Comparison of ENCODE assay signal across 14 cellular contexts in genomic region chr17:56314026-56314425, GRCh38.
DNase-seq lines count a peak whose midpoint lies in the region; ATAC-seq and TF ChIP-seq lines count a peak whose summit lies in the region.
"Had no signal": no experiment of that assay in that cellular context is flagged by ENCODE, and none has a peak within 500 bp of the region (broad histone marks: within the 10 kb centered on the region; RNA-seq: fewer than 3 reads in every experiment).

No MANE protein-coding gene starts in this region.

- H3K79me1 ChIP-seq in IMR-90 (ENCODE audit: low read depth in 1 of 2, low read length in 2 of 2), result no peaks in the 10 kb centered on the region

- no peaks in the 10 kb centered on the region for H3K36me3 Mint-ChIP-seq in CD14-positive monocyte
- H3K36me3 Mint-ChIP-seq in activated CD8-positive, alpha-beta memory T cell treated with anti-CD3 and anti-CD28 coated beads, Interleukin-2, amount 10 ng/mL, durations not matched to agents 7 days and 5 days, result no peaks in the 10 kb centered on the region

- H2BK120ac ChIP-seq in IMR-90 (ENCODE audit: low read depth, low read length), result no peak overlapping the region

- H4K8ac ChIP-seq in IMR-90 (ENCODE audit: low read depth in 2 of 2, low read length in 2 of 2), result no peak overlapping the region

- no peaks in the 10 kb centered on the region for H3K9me1 ChIP-seq in IMR-90 (ENCODE audit: insufficient read depth, low read length)

- H2BK20ac ChIP-seq in IMR-90 (ENCODE audit: low read depth, low read length), result no peak overlapping the region

- H3K56ac ChIP-seq in IMR-90 (ENCODE audit: extremely low read depth, insufficient read depth, low read length), result no peak overlapping the region

- POLR2A ChIA-PET in IMR-90 (lab: Charles Lee; ENCODE audit: unreplicated experiment), result no interaction called here

- no peak overlapping the region for H3K27ac ChIP-seq in IMR-90 (ENCODE audit: insufficient read depth, low read length)
- H3K27ac ChIP-seq: A549 had no signal

- H3K27ac Mint-ChIP-seq in CD14-positive monocyte, result peak overlapping the region in 6 of 7 donors; percentile 33 to 90 (median 82)
- H3K27ac Mint-ChIP-seq in activated CD8-positive, alpha-beta memory T cell treated with anti-CD3 and anti-CD28 coated beads, Interleukin-2, amount 10 ng/mL, durations not matched to agents 7 days and 5 days, result no peak overlapping the region

- no peak overlapping the region for H4K91ac ChIP-seq in IMR-90 (ENCODE audit: insufficient read depth, low read depth, low read length)

- H2AK5ac ChIP-seq in IMR-90 (ENCODE audit: low read depth, low read length), result no peak overlapping the region

- no peaks in the 10 kb centered on the region for H4K20me1 ChIP-seq in IMR-90 (ENCODE audit: insufficient read depth, low read length)

- H2AK9ac ChIP-seq in IMR-90 (replicated peaks; ENCODE audit: low read depth, low read length, poor library complexity), result no peak overlapping the region

- no CpG with 5 or more reads among the region's 3 CpGs for WGBS in IMR-90 (ENCODE audit: extremely low coverage in 2 of 2, insufficient read length in 1 of 2), 2 experiments

- TF ChIP-seq CTCF in CD14-positive monocyte (IDR thresholded peaks at IDR 0.05) (no peak), IMR-90 (conservative IDR thresholded peaks at IDR 0.05; ENCODE audit: low read depth, low read length) (no peak), fibroblast of the aortic adventitia (IDR thresholded peaks at IDR 0.05; ENCODE audit: insufficient read depth, low read length) (no peak)

- no peaks in the 10 kb centered on the region for H3K36me3 ChIP-seq in IMR-90 (ENCODE audit: control insufficient read depth, insufficient read depth, low read length)

- no peaks in the 10 kb centered on the region for H3K27me3 ChIP-seq in IMR-90 (ENCODE audit: control insufficient read depth, insufficient read depth, low read length)

- DNase-seq in CD14-positive monocyte (ENCODE audit: low spot score) (no peak), IMR-90 (peak; percentile 11), NOMO-1 treated with DMSO at 0.1 percent for 48 hours (lab: John Stamatoyannopoulos, UW; ENCODE audit: unreplicated experiment) (peak; percentile 73), fibroblast of the aortic adventitia (ENCODE audit: low read depth) (peak; percentile 8), NCI-H524 (lab: John Stamatoyannopoulos, UW) (no peak)
- DNase-seq in activated CD8-positive, alpha-beta memory T cell treated with anti-CD3 and anti-CD28 coated beads, Interleukin-2, amount 10 ng/mL, durations not matched to agents 7 days and 5 days, result no peak
- DNase-seq: C1 segment of cervical spinal cord, DMS 273 treated with DMSO at 0.1 percent for 48 hours, NCI-H1105, NCI-H1694, NCI-H510A treated with DMSO at 0.1 percent for 48 hours, RPMI8226 had no signal

- TF ChIP-seq POLR2A in IMR-90 (IDR thresholded peaks at IDR 0.05; ENCODE audit: low read depth, low read length), result no peak

- H3K18ac ChIP-seq in IMR-90 (ENCODE audit: low read depth, low read length), result no peak overlapping the region

- peaks cover 0 to 3% (median 0%) of the 10 kb centered on the region in 7 donors for H3K9me3 Mint-ChIP-seq in CD14-positive monocyte
- H3K9me3 Mint-ChIP-seq in activated CD8-positive, alpha-beta memory T cell treated with anti-CD3 and anti-CD28 coated beads, Interleukin-2, amount 10 ng/mL, durations not matched to agents 7 days and 5 days (ENCODE audit: low read depth), result no peaks in the 10 kb centered on the region

- no peaks in the 10 kb centered on the region; the same call in 1 of the 2 replicates for H3K4me1 ChIP-seq in IMR-90 (ENCODE audit: control insufficient read depth, insufficient read depth, low read length)
- H3K4me1 ChIP-seq: A549 had no signal

- peaks cover 49% of the 10 kb centered on the region for H3K4me1 Mint-ChIP-seq in CD14-positive monocyte
- H3K4me1 Mint-ChIP-seq in activated CD8-positive, alpha-beta memory T cell treated with anti-CD3 and anti-CD28 coated beads, Interleukin-2, amount 10 ng/mL, durations not matched to agents 7 days and 5 days, result peaks cover 1% of the 10 kb centered on the region

- H3K4me2 ChIP-seq in IMR-90 (ENCODE audit: low read depth, low read length), result no peak overlapping the region
- H3K4me2 ChIP-seq: A549 had no signal

- H2BK5ac ChIP-seq in IMR-90 (ENCODE audit: low read depth, low read length, poor library complexity, severe bottlenecking), result no peak overlapping the region

- H3K27me3 Mint-ChIP-seq in CD14-positive monocyte (ENCODE audit: low read depth in 3 of 3), result no peaks in the 10 kb centered on the region
- peaks cover 10% of the 10 kb centered on the region for H3K27me3 Mint-ChIP-seq in activated CD8-positive, alpha-beta memory T cell treated with anti-CD3 and anti-CD28 coated beads, Interleukin-2, amount 10 ng/mL, durations not matched to agents 7 days and 5 days

- TF ChIP-seq RAD21 in IMR-90 (IDR thresholded peaks at IDR 0.05; ENCODE audit: low read length), result no peak

- CTCF ChIA-PET in IMR-90 (lab: Yijun Ruan, JAX), result interaction anchor here (0.6 kb wide), 2 partner anchors 120 to 184 kb away, joined by 3 to 8 read pairs; no protein-coding TSS in a partner anchor
- CTCF ChIA-PET in activated CD8-positive, alpha-beta memory T cell treated with anti-CD3 and anti-CD28 coated beads, Interleukin-2, amount 10 ng/mL, durations not matched to agents 7 days and 5 days (lab: Charles Lee), result no interaction called here

- no peak overlapping the region for H3K9ac ChIP-seq in IMR-90 (ENCODE audit: low read depth, low read length)

- intact Hi-C loops in CD14-positive monocyte (cut with micrococcal nuclease), result no loop called here
- intact Hi-C loops in IMR-90 (cut with micrococcal nuclease), result loop anchor here (10.0 kb wide), 1 partner anchor 789 kb away; no protein-coding TSS in a partner anchor

- ATAC-seq in IMR-90 (ENCODE audit: low read depth), result no peak
- no peak for ATAC-seq in HG03460 (IDR thresholded peaks at IDR 0.05; ENCODE audit: unreplicated experiment)
- ATAC-seq in activated CD8-positive, alpha-beta memory T cell treated with anti-CD3 and anti-CD28 coated beads, Interleukin-2, amount 10 ng/mL, durations not matched to agents 7 days and 5 days, result no peak
- ATAC-seq: A549 had no signal

- dilution Hi-C loops in IMR-90 (cut with HindIII; ENCODE audit: low sequenced_read_pairs, unreplicated experiment), result no loop called here

- no peak overlapping the region for H2BK15ac ChIP-seq in IMR-90 (ENCODE audit: low read depth, low read length)

- no TSS peak for BruUV-seq in IMR-90 (replicated peaks; lab: Mats Ljungman, UMichigan)

- H3K14ac ChIP-seq in IMR-90 (replicated peaks; ENCODE audit: low read depth, low read length), result no peak overlapping the region

- in situ Hi-C loops in IMR-90 (cut with MboI; ENCODE audit: low sequenced_read_pairs), result loop anchor here (5.0 kb wide), 1 partner anchor 187 kb away; no protein-coding TSS in a partner anchor

- H2AFZ ChIP-seq in IMR-90 (replicated peaks; ENCODE audit: low read length, poor library complexity), result no peak overlapping the region

- no peak overlapping the region for H3K23ac ChIP-seq in IMR-90 (ENCODE audit: low read depth, low read length)

- no peak overlapping the region for H3K4me3 ChIP-seq in IMR-90 (ENCODE audit: insufficient read depth, low read depth, low read length)
- H3K4me3 ChIP-seq in fibroblast of the aortic adventitia (ENCODE audit: low read depth, low read length), result no peak overlapping the region
- H3K4me3 ChIP-seq: A549 had no signal

- H3K9me3 ChIP-seq in IMR-90 (ENCODE audit: control insufficient read depth, insufficient read depth, low read length), result no peaks in the 10 kb centered on the region
- H3K9me3 ChIP-seq: A549 had no signal

- no peak overlapping the region for H3K4ac ChIP-seq in IMR-90 (ENCODE audit: low read depth, low read length)

- H4K5ac ChIP-seq in IMR-90 (ENCODE audit: low read depth, low read length), result no peak overlapping the region

- no peak overlapping the region for H3K4me3 Mint-ChIP-seq in CD14-positive monocyte
- H3K4me3 Mint-ChIP-seq in activated CD8-positive, alpha-beta memory T cell treated with anti-CD3 and anti-CD28 coated beads, Interleukin-2, amount 10 ng/mL, durations not matched to agents 7 days and 5 days, result no peak overlapping the region

TF ChIP-seq in IMR-90, 13 proteins besides CTCF, POLR2A, EP300 and RAD21:
- TF ChIP-seq SMC3 (IDR thresholded peaks at IDR 0.05; ENCODE audit: low read depth, low read length), result no peak
- no peak for TF ChIP-seq MAZ (IDR thresholded peaks at IDR 0.05; ENCODE audit: borderline replicate concordance, low read depth, low read length)
- TF ChIP-seq CEBPB (IDR thresholded peaks at IDR 0.05; ENCODE audit: low read depth, low read length), result no peak
- TF ChIP-seq MAFK (IDR thresholded peaks at IDR 0.05; ENCODE audit: low read depth, low read length), result no peak
- TF ChIP-seq CHD1 (IDR thresholded peaks at IDR 0.05; ENCODE audit: low read depth, low read length), result no peak
- TF ChIP-seq, protein P1, sequence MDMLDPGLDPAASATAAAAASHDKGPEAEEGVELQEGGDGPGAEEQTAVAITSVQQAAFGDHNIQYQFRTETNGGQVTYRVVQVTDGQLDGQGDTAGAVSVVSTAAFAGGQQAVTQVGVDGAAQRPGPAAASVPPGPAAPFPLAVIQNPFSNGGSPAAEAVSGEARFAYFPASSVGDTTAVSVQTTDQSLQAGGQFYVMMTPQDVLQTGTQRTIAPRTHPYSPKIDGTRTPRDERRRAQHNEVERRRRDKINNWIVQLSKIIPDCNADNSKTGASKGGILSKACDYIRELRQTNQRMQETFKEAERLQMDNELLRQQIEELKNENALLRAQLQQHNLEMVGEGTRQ (IDR thresholded peaks at IDR 0.05; ENCODE audit: low read depth, low read length), result no peak
- no peak for TF ChIP-seq FOS (IDR thresholded peaks at IDR 0.05; ENCODE audit: low read depth, low read length)
- no peak for TF ChIP-seq BHLHE40 (IDR thresholded peaks at IDR 0.05; ENCODE audit: low read depth, low read length)
- no peak for TF ChIP-seq NFE2L2 (IDR thresholded peaks at IDR 0.05; ENCODE audit: low read depth, low read length)
- TF ChIP-seq, protein P2, sequence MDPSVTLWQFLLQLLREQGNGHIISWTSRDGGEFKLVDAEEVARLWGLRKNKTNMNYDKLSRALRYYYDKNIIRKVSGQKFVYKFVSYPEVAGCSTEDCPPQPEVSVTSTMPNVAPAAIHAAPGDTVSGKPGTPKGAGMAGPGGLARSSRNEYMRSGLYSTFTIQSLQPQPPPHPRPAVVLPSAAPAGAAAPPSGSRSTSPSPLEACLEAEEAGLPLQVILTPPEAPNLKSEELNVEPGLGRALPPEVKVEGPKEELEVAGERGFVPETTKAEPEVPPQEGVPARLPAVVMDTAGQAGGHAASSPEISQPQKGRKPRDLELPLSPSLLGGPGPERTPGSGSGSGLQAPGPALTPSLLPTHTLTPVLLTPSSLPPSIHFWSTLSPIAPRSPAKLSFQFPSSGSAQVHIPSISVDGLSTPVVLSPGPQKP (IDR thresholded peaks at IDR 0.05; ENCODE audit: borderline replicate concordance, low read depth, low read length), result no peak
- TF ChIP-seq RFX5 (IDR thresholded peaks at IDR 0.05; ENCODE audit: low read depth, low read length), result no peak
- TF ChIP-seq RCOR1 (IDR thresholded peaks at IDR 0.05; ENCODE audit: insufficient replicate concordance, low read length), result no peak
- TF ChIP-seq MXI1 (IDR thresholded peaks at IDR 0.05; ENCODE audit: borderline replicate concordance, low read depth, low read length), result no peak

Comparison
In these comparisons a context has a peak if more than half of its experiments do, and no peak if none do; other contexts are left out.
1. DNase-seq: peak in IMR-90 (single experiment), NOMO-1 treated with DMSO at 0.1 percent for 48 hours (single experiment) and fibroblast of the aortic adventitia (single experiment); none in CD14-positive monocyte (single experiment), activated CD8-positive, alpha-beta memory T cell treated with anti-CD3 and anti-CD28 coated beads, Interleukin-2, amount 10 ng/mL, durations not matched to agents 7 days and 5 days (single experiment) and NCI-H524 (0 of 2).